Comparison of ENCODE assay signal across 9 cellular contexts in genomic region chr4:40354158-40354557, GRCh38. TPM values are rescaled to one million over a fixed set of nuclear protein-coding genes. Genes with fewer than 3 reads are reported as not detected.
"Had no signal": no experiment of that assay in that cellular context is flagged by ENCODE, and none has a peak within 500 bp of the region (broad histone marks: within the 10 kb centered on the region; RNA-seq: fewer than 3 reads in every experiment).

No MANE protein-coding gene starts in this region.

- H3K4me3 Mint-ChIP-seq: HFFc6 had no signal

- H3K4me3 ChIP-seq: HAP-1 had no signal

- H3K9me3 Mint-ChIP-seq: HFFc6 had no signal

- H3K27ac Mint-ChIP-seq: HFFc6 had no signal

- H3K4me1 ChIP-seq: HAP-1 had no signal

- DNase-seq: GOT3, H7, HFFc6, IMR-90, KBM-7 had no signal

- H3K36me3 ChIP-seq: HAP-1 had no signal

- H3K9ac ChIP-seq: KMS-11 had no signal

- H3K9me3 ChIP-seq: HAP-1 had no signal

- H3K27ac ChIP-seq: HL-60, KMS-11 had no signal

- ATAC-seq: HCT116 had no signal

- H3K4me2 ChIP-seq: KMS-11 had no signal

RNA-seq across cellular contexts. Expression of gene CHRNA9, which starts 19.0 kb away (rescaled TPM):
- total RNA-seq: HFFc6, IMR-90 had no signal
- polyA plus RNA-seq: IMR-90 had no signal
